In genomic region chr2:239809391-239809790, GRCh38 we compare ENCODE assay signal across 25 cellular contexts.
DNase-seq lines count a peak whose midpoint lies in the region; ATAC-seq and TF ChIP-seq lines count a peak whose summit lies in the region.
"Had no signal": no experiment of that assay in that cellular context is flagged by ENCODE, and none has a peak within 500 bp of the region (broad histone marks: within the 10 kb centered on the region; RNA-seq: fewer than 3 reads in every experiment).

No MANE protein-coding gene starts in this region.

- no peak overlapping the region for H3K4me3 Mint-ChIP-seq in type B pancreatic cell
- H3K4me3 Mint-ChIP-seq: activated naive CD4-positive, alpha-beta T cell treated with anti-CD3 and anti-CD28 coated beads, Interleukin-2, amount 10 ng/mL, durations not matched to agents 7 days and 5 days; activated T-cell treated with anti-CD3 and anti-CD28 coated beads, Interleukin-2, amount 50 U/mL, for 72 hours had no signal

- no peak overlapping the region for H3K4me3 ChIP-seq in dorsolateral prefrontal cortex
- no peak overlapping the region for H3K4me3 ChIP-seq in osteoblast (ENCODE audit: insufficient read depth, low read length)
- H3K4me3 ChIP-seq in testis: no peak overlapping the region
- H3K4me3 ChIP-seq: GM12878, skin epidermis, tibial nerve had no signal

- 66 to 74% methylated on average over 10 to 11 of the region's 11 CpGs for WGBS in testis, 2 donors

- no peak overlapping the region for H3K4me2 ChIP-seq in osteoblast (ENCODE audit: insufficient read depth, low read length)

- no peaks in the 10 kb centered on the region for H3K9me3 ChIP-seq in osteoblast (ENCODE audit: low read depth, low read length)
- no peaks in the 10 kb centered on the region for H3K9me3 ChIP-seq in testis
- H3K9me3 ChIP-seq: BE2C, tibial nerve had no signal

- H3K79me2 ChIP-seq in osteoblast (ENCODE audit: insufficient read depth, low read length): no peaks in the 10 kb centered on the region

- CTCF ChIA-PET in RWPE1 (lab: Yijun Ruan, JAX): no interaction called here

- no peaks in the 10 kb centered on the region for H3K9me3 Mint-ChIP-seq in type B pancreatic cell
- H3K9me3 Mint-ChIP-seq: activated naive CD4-positive, alpha-beta T cell treated with anti-CD3 and anti-CD28 coated beads, Interleukin-2, amount 10 ng/mL, durations not matched to agents 7 days and 5 days; activated T-cell treated with anti-CD3 and anti-CD28 coated beads, Interleukin-2, amount 50 U/mL, for 72 hours had no signal

- TF ChIP-seq CTCF in dorsolateral prefrontal cortex (IDR thresholded peaks at IDR 0.05 in 54 of 56, conservative IDR thresholded peaks at IDR 0.05 in 2 of 56; ENCODE audit: low read depth in 1 of 56, partially characterized antibody in 56 of 56) (no peak), osteoblast (IDR thresholded peaks at IDR 0.05; ENCODE audit: extremely low read depth, low read depth, low read length) (no peak), type B pancreatic cell (conservative IDR thresholded peaks at IDR 0.05) (no peak), RWPE1 (conservative IDR thresholded peaks at IDR 0.05; ENCODE audit: low read depth) (no peak), testis (IDR thresholded peaks at IDR 0.05) (no peak)

- TF ChIP-seq POLR2A in testis (IDR thresholded peaks at IDR 0.05): no peak

- H3K27ac Mint-ChIP-seq in type B pancreatic cell: no peak overlapping the region
- H3K27ac Mint-ChIP-seq: activated naive CD4-positive, alpha-beta T cell treated with anti-CD3 and anti-CD28 coated beads, Interleukin-2, amount 10 ng/mL, durations not matched to agents 7 days and 5 days; activated T-cell treated with anti-CD3 and anti-CD28 coated beads, Interleukin-2, amount 50 U/mL, for 72 hours had no signal

- no peak for ATAC-seq in left ventricle myocardium superior
- no peak for ATAC-seq in left cardiac atrium
- ATAC-seq: activated T-cell treated with anti-CD3 and anti-CD28 coated beads, Interleukin-2, amount 50 U/mL, for 72 hours; GM12878; stimulated activated naive CD8-positive, alpha-beta T cell treated with anti-CD3 and anti-CD28 coated beads, Interleukin-15, Interleukin-2, amounts not matched to agents 100 U/mL and 50 U/mL, for 24 hours had no signal

- H3K4me1 Mint-ChIP-seq in type B pancreatic cell (ENCODE audit: unreplicated experiment): peaks cover 8% of the 10 kb centered on the region
- H3K4me1 Mint-ChIP-seq: activated naive CD4-positive, alpha-beta T cell treated with anti-CD3 and anti-CD28 coated beads, Interleukin-2, amount 10 ng/mL, durations not matched to agents 7 days and 5 days had no signal

- H2AFZ ChIP-seq in osteoblast (ENCODE audit: low read length): no peak overlapping the region

- DNase-seq in left ventricle myocardium superior (peak; percentile 20), left cardiac atrium (no peak), dorsolateral prefrontal cortex (peak in 6 of 10 donors; percentile 0 to 29 (median 7)), osteoblast (ENCODE audit: insufficient read length, low spot score, missing footprints) (peak; percentile 79), type B pancreatic cell (ENCODE audit: extremely low spot score, unreplicated experiment) (peak; percentile 58), RWPE1 (ENCODE audit: low spot score) (no peak), testis (no peak), NCI-H1417 treated with DMSO at 0.1 percent for 48 hours (lab: John Stamatoyannopoulos, UW) (no peak)
- DNase-seq: activated CD4-positive, alpha-beta T cell treated with anti-CD3 and anti-CD28 coated beads, Interleukin-2, amount 50 U/mL, for 1 hour; activated naive CD4-positive, alpha-beta T cell treated with anti-CD3 and anti-CD28 coated beads, Interleukin-2, amount 10 ng/mL, durations not matched to agents 7 days and 5 days; activated T-cell treated with anti-CD3 and anti-CD28 coated beads, Interleukin-2, amount 50 U/mL, for 72 hours; amniotic stem cell; BE2C; brain microvascular endothelial cell; DMS153; KBM-7; NCI-H1092; NCI-H187; NCI-H510A; RPMI8226; stimulated activated naive CD8-positive, alpha-beta T cell treated with anti-CD3 and anti-CD28 coated beads, Interleukin-15, Interleukin-2, amounts not matched to agents 100 U/mL and 50 U/mL, for 24 hours; T1000 had no signal

- H3K27me3 Mint-ChIP-seq in type B pancreatic cell: peaks cover 9% of the 10 kb centered on the region

- intact Hi-C loops in left ventricle myocardium superior (cut with micrococcal nuclease): no loop called here
- intact Hi-C loops in left cardiac atrium (cut with DNase I): no loop called here
- intact Hi-C loops in dorsolateral prefrontal cortex (cut with DNase I): no loop called here
- intact Hi-C loops in testis (cut with DNase I; ENCODE audit: low total_unique reads): no loop called here

- H3K4me1 ChIP-seq in osteoblast (ENCODE audit: insufficient read depth, low read length) (no peaks in the 10 kb centered on the region), testis (no peaks in the 10 kb centered on the region)
- H3K4me1 ChIP-seq: BE2C had no signal

- H3K36me3 ChIP-seq in osteoblast (ENCODE audit: insufficient read depth, low read length): no peaks in the 10 kb centered on the region
- no peaks in the 10 kb centered on the region for H3K36me3 ChIP-seq in testis (ENCODE audit: low read depth, missing control alignments)
- H3K36me3 ChIP-seq: BE2C, brain microvascular endothelial cell, tibial nerve had no signal

- POLR2A ChIA-PET in RWPE1 (lab: Yijun Ruan, JAX; ENCODE audit: low non-redundant PET): no interaction called here

- H3K27me3 ChIP-seq in dorsolateral prefrontal cortex: no peaks in the 10 kb centered on the region
- H3K27me3 ChIP-seq in osteoblast (ENCODE audit: insufficient read depth, low read length): no peaks in the 10 kb centered on the region
- H3K27me3 ChIP-seq in testis: no peaks in the 10 kb centered on the region
- H3K27me3 ChIP-seq: BE2C, brain microvascular endothelial cell, tibial nerve had no signal

- no peaks in the 10 kb centered on the region for H4K20me1 ChIP-seq in osteoblast (ENCODE audit: insufficient read depth, low read length)

- H3K27ac ChIP-seq in dorsolateral prefrontal cortex: no peak overlapping the region
- no peak overlapping the region for H3K27ac ChIP-seq in osteoblast (ENCODE audit: low read depth, low read length)
- no peak overlapping the region for H3K27ac ChIP-seq in RWPE1
- H3K27ac ChIP-seq in testis: no peak overlapping the region
- H3K27ac ChIP-seq: brain microvascular endothelial cell, tibial nerve had no signal

- H3K36me3 Mint-ChIP-seq in type B pancreatic cell: no peaks in the 10 kb centered on the region
- H3K36me3 Mint-ChIP-seq: activated naive CD4-positive, alpha-beta T cell treated with anti-CD3 and anti-CD28 coated beads, Interleukin-2, amount 10 ng/mL, durations not matched to agents 7 days and 5 days had no signal

Comparison
In these comparisons a context has a peak if more than half of its experiments do, and no peak if none do; other contexts are left out.
1. DNase-seq: peak in left ventricle myocardium superior (single experiment), dorsolateral prefrontal cortex (6 of 10), osteoblast (single experiment) and type B pancreatic cell (single experiment); none in left cardiac atrium (single experiment), RWPE1 (single experiment), testis (single experiment) and NCI-H1417 treated with DMSO at 0.1 percent for 48 hours (single experiment).